In genomic region chr13:102793583-102794355, GRCh38 we compare ENCODE assay signal across 20 cellular contexts.
"Had no signal": no experiment of that assay in that cellular context is flagged by ENCODE, and none has a peak within 500 bp of the region (broad histone marks: within the 10 kb centered on the region; RNA-seq: fewer than 3 reads in every experiment).

No MANE protein-coding gene starts in this region.

- H3K9ac ChIP-seq: neural progenitor cell had no signal

- DNase-seq: effector CD4-positive, alpha-beta T cell; heart left ventricle; hippocampal formation; kidney; left cardiac atrium; left ventricle myocardium inferior; lower lobe of right lung; occipital lobe; pancreas; right cardiac atrium; small intestine; stimulated activated CD4-positive, alpha-beta T cell treated with anti-CD3 and anti-CD28 coated beads, Interleukin-12 subunit alpha, Interleukin-12 subunit beta, amount 100 ng/mL, for 4 hours; stimulated activated CD4-positive, alpha-beta T cell treated with anti-CD3 and anti-CD28 coated beads, Interleukin-2, amount 100 ng/mL, for 48 hours; stimulated activated naive CD4-positive, alpha-beta T cell treated with Interleukin-2 at 50 U/mL for 16 hours; trophoblast cell had no signal

- H3K4me2 ChIP-seq: neural progenitor cell had no signal

- H3K36me3 ChIP-seq: neural progenitor cell had no signal

- H3K27ac ChIP-seq: coronary artery, heart left ventricle, left ventricle myocardium inferior, lower lobe of right lung, neural progenitor cell, pancreas had no signal

- FAIRE-seq: frontal cortex, kidney, pancreas, small intestine had no signal

- H2AFZ ChIP-seq: neural progenitor cell had no signal

- H3K4me3 ChIP-seq: coronary artery, heart left ventricle, left ventricle myocardium inferior, lower lobe of right lung, neural progenitor cell, pancreas had no signal

- H3K27me3 ChIP-seq: pancreas had no signal

- H3K9me3 ChIP-seq: heart left ventricle, left ventricle myocardium inferior, lower lobe of right lung, pancreas had no signal

- ATAC-seq: esophagus mucosa; heart left ventricle; left cardiac atrium; lower lobe of right lung; natural killer cell treated with Interleukin-12 subunit alpha and Interleukin-12 subunit beta and Interleukin-15 and Interleukin-18, amount 100 ng/mL, for 72 hours; pancreas; right cardiac atrium had no signal
